Comparison of ENCODE assay signal across 8 cellular contexts in the genomic region with DNA sequence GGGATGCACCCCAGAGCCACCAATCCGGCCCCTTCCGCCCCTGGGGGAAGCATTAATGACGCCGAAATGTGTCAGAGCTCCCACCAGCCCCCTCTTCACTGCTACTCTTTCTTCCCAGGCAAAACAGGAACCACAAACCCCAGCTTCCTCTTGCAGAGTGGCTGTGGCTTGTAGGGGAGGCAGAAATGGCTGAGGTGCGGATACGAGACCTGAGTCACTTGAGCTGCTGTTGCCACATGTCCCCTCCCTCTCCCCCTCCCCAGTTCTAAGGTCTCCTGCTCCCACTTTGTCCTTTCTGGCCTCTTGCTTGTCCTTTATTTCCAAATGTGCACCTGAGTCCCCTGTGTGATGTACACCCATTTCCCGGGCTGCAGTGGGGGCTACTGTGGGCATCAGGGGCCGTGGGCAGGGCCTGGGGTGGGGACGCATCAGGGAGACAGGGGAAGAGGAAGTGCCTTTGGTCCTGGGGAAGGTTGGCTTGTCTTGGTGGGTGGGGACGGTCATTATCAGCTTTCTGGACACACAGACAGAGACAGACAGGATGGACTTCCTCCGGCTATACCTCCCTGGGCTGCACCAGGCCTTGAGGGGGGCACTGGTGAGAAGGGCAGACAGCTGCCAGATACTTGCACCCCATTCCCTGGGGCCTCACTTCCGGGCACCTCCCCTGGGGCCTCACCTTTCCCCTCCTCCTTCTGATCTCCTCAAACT. TPM values are rescaled to one million over a fixed set of nuclear protein-coding genes. Genes with fewer than 3 reads are reported as not detected.
DNase-seq lines count a peak whose midpoint lies in the region; ATAC-seq lines count a peak whose summit lies in the region.

Gene APOBR (plus strand): TSS at position 503 of the 711 bp plus-strand sequence. CDS start 39 bp downstream, at position 542.

- peak within 1 kb of the TSS; percentile 99 for H3K27ac Mint-ChIP-seq in central memory CD8-positive, alpha-beta T cell (ENCODE audit: low read depth)

- peak within 1 kb of the TSS; percentile 94 for H3K4me3 Mint-ChIP-seq in central memory CD8-positive, alpha-beta T cell

- peak within 1 kb of the TSS in 1 of 3 donors; percentile 2 for H3K9ac ChIP-seq in skeletal muscle tissue (ENCODE audit: low read depth in 1 of 3, low read length in 3 of 3)

- ATAC-seq in GM18511 (IDR thresholded peaks at IDR 0.05; ENCODE audit: unreplicated experiment) (peak; percentile 56), HG03378 (IDR thresholded peaks at IDR 0.05; ENCODE audit: unreplicated experiment) (peak; percentile 46), GM19328 (IDR thresholded peaks at IDR 0.05; ENCODE audit: unreplicated experiment) (no peak)
- peak; percentile 81 for ATAC-seq in central memory CD8-positive, alpha-beta T cell (replicated peaks; ENCODE audit: extremely low read depth, poor library complexity, severe bottlenecking)

- peak within 1 kb of the TSS in 2 of 3 donors; percentile 1 to 19 for H3K4me3 ChIP-seq in skeletal muscle tissue (ENCODE audit: low read length in 3 of 3)

- H3K36me3 Mint-ChIP-seq in central memory CD8-positive, alpha-beta T cell (ENCODE audit: insufficient read depth), result peaks cover 39% of the 10 kb centered on the region

- H3K9me3 Mint-ChIP-seq in central memory CD8-positive, alpha-beta T cell, result no peaks in the 10 kb centered on the region

- DNase-seq in activated CD4-positive, CD25-positive, alpha-beta regulatory T cell (lab: John Stamatoyannopoulos, UW), result peak; percentile 54 to 70 (median 58)
- DNase-seq in central memory CD8-positive, alpha-beta T cell (ENCODE audit: low spot score in 2 of 2), result peak; percentile 62 to 89
- no peak for DNase-seq in NCI-H1105 (lab: John Stamatoyannopoulos, UW)
- DNase-seq in SK-N-DZ (ENCODE audit: low spot score), result no peak

- H3K27me3 ChIP-seq in skeletal muscle tissue (ENCODE audit: control insufficient read depth in 3 of 3, insufficient read depth in 3 of 3, low read length in 3 of 3), result peaks cover 0 to 8% (median 2%) of the 10 kb centered on the region in 3 donors

- H3K9me3 ChIP-seq in skeletal muscle tissue (ENCODE audit: control insufficient read depth in 3 of 3, low read length in 3 of 3), result no peaks in the 10 kb centered on the region

- H3K27me3 Mint-ChIP-seq in central memory CD8-positive, alpha-beta T cell, result no peaks in the 10 kb centered on the region

- H3K27ac ChIP-seq in skeletal muscle tissue (ENCODE audit: low read depth, low read length), result peak within 1 kb of the TSS; percentile 40

- H3K4me1 ChIP-seq in skeletal muscle tissue (ENCODE audit: control insufficient read depth in 3 of 3, insufficient read depth in 3 of 3, low read length in 3 of 3), result peaks cover 2 to 5% (median 3%) of the 10 kb centered on the region in 3 donors

- peaks cover 0 to 2% (median under 1%) of the 10 kb centered on the region in 3 donors for H3K36me3 ChIP-seq in skeletal muscle tissue (ENCODE audit: control insufficient read depth in 3 of 3, insufficient read depth in 3 of 3, low read length in 3 of 3)

- peaks cover 58% of the 10 kb centered on the region for H3K4me1 Mint-ChIP-seq in central memory CD8-positive, alpha-beta T cell

RNA-seq across cellular contexts. Expression of gene APOBR, which starts in this region (rescaled TPM):
- under 0.01 TPM for total RNA-seq in skeletal muscle tissue
- 0.41 TPM in 1 of 2 replicates, not detected in the other for polyA plus RNA-seq in SK-N-DZ (2014; cell fraction: cytosol; rRNA removed)
- 0.09 TPM in 1 of 2 replicates, not detected in the other for polyA plus RNA-seq in SK-N-DZ (2014; cell fraction: nucleus; rRNA removed)

Comparison
In these comparisons a context has a peak if more than half of its experiments do, and no peak if none do; other contexts are left out.
1. DNase-seq: peak in activated CD4-positive, CD25-positive, alpha-beta regulatory T cell (4 of 4) and central memory CD8-positive, alpha-beta T cell (2 of 2); none in NCI-H1105 (single experiment) and SK-N-DZ (single experiment).